ENCODE assay signal across 8 cellular contexts in genomic region chr14:72894623-72895378, GRCh38. TPM values are rescaled to one million over a fixed set of nuclear protein-coding genes. Genes with fewer than 3 reads are reported as not detected.
A peak's percentile ranks its signal among the peaks of the same experiment; 100 is the strongest.
DNase-seq lines count a peak whose midpoint lies in the region; ATAC-seq and TF ChIP-seq lines count a peak whose summit lies in the region.

No MANE protein-coding gene starts in this region.

- peak overlapping the region in 3 of 5 donors; percentile 0 to 56 (median 23) for H3K27ac ChIP-seq in stomach

- H3K4me1 ChIP-seq in stomach: peaks cover 25 to 36% (median 33%) of the 10 kb centered on the region in 4 donors

- ATAC-seq in left colon: peak; percentile 56
- no peak for ATAC-seq in GM18520 (IDR thresholded peaks at IDR 0.05; ENCODE audit: unreplicated experiment)

- peak; percentile 45 for DNase-seq in Daoy (ENCODE audit: low read depth)
- peak; percentile 25 for DNase-seq in NCI-H748 (lab: John Stamatoyannopoulos, UW; ENCODE audit: unreplicated experiment)
- peak; percentile 9 for DNase-seq in MCF 10A (ENCODE audit: unreplicated experiment)
- peak; percentile 38 to 45 for DNase-seq in left colon
- no peak for DNase-seq in stomach
- no peak for DNase-seq in SKM-1 treated with dmso at 0.1 percent for 144 hours (lab: John Stamatoyannopoulos, UW; ENCODE audit: unreplicated experiment)
- DNase-seq in NCI-H187 (lab: John Stamatoyannopoulos, UW): no peak

- H3K27me3 ChIP-seq in stomach: peaks cover 2 to 77% (median 29%) of the 10 kb centered on the region in 3 donors

- H3K9me3 ChIP-seq in stomach: no peaks in the 10 kb centered on the region

- no peaks in the 10 kb centered on the region for H3K36me3 ChIP-seq in stomach

- BruUV-seq in MCF 10A (replicated peaks; lab: Mats Ljungman, UMichigan): no TSS peak

- H3K9me3 Mint-ChIP-seq in MCF 10A (ENCODE audit: unreplicated experiment): no peaks in the 10 kb centered on the region

- peak overlapping the region; percentile 75 to 93 (median 83) for H3K4me3 ChIP-seq in stomach

- POLR2A ChIA-PET in MCF 10A (lab: Yijun Ruan, JAX): interaction anchor here (0.5 to 2.6 kb wide), 17 partner anchors 10 to 381 kb away, joined by 3 to 13 read pairs (median 4); partner anchors contain the start of gene DCAF4

- 1 to 6% (median 3%) methylated on average over 25 of the region's 25 CpGs for WGBS in stomach, 5 donors

- H3K36me3 Mint-ChIP-seq in MCF 10A (ENCODE audit: insufficient read depth, unreplicated experiment): no peaks in the 10 kb centered on the region

- no peaks in the 10 kb centered on the region for H3K27me3 Mint-ChIP-seq in MCF 10A (ENCODE audit: insufficient read depth, unreplicated experiment)

- TF ChIP-seq EP300 in stomach (IDR thresholded peaks at IDR 0.05): no peak

- H3K27ac Mint-ChIP-seq in MCF 10A (ENCODE audit: low read depth, unreplicated experiment): peak overlapping the region; percentile 37

- peak overlapping the region; percentile 82 for H3K4me3 Mint-ChIP-seq in MCF 10A (ENCODE audit: unreplicated experiment)

- CTCF ChIA-PET in MCF 10A (lab: Yijun Ruan, JAX): interaction anchor here (0.6 to 1.9 kb wide), 8 partner anchors 8 to 379 kb away, joined by 3 to 9 read pairs (median 4); no protein-coding TSS in a partner anchor

- H3K4me1 Mint-ChIP-seq in MCF 10A (ENCODE audit: insufficient read depth, unreplicated experiment): no peaks in the 10 kb centered on the region

- no peak for TF ChIP-seq POLR2A in stomach (IDR thresholded peaks at IDR 0.05)

- intact Hi-C loops in MCF 10A (cut with micrococcal nuclease) (loop anchor here (2.0 kb wide), 2 partner anchors 148 to 230 kb away; no protein-coding TSS in a partner anchor), left colon (cut with DNase I, micrococcal nuclease) (no loop called here), stomach (cut with DNase I; ENCODE audit: low total_unique reads) (no loop called here)

- no peak for TF ChIP-seq CTCF in MCF 10A (IDR thresholded peaks at IDR 0.05; ENCODE audit: unreplicated experiment)
- TF ChIP-seq CTCF in stomach (IDR thresholded peaks at IDR 0.05): no peak

RNA-seq across cellular contexts. Expression of gene DPF3, which starts 0.9 kb away (rescaled TPM):
- 5.0 and 6.4 TPM in 2 replicates for total RNA-seq in Daoy (2014; rRNA removed; shearing (Covaris generic))
- 1.9 and 2.1 TPM in 2 replicates for total RNA-seq in MCF 10A (2022)
- total RNA-seq in left colon: 10 to 100 TPM in 1 of 2 donors, 1 to 10 TPM in 1; 9.7 to 11.2 TPM
- total RNA-seq in stomach: 100 to 1,000 TPM in 1 of 5 donors, 10 to 100 TPM in 1, 1 to 10 TPM in 3; 1.0 to 113 (median 5.3) TPM
- polyA plus RNA-seq in stomach: 1 to 10 TPM in 1 of 3 donors, under 1 TPM in 2; 0.20 to 3.2 (median 0.81) TPM

RNA-seq across cellular contexts. Expression of gene DCAF4, which starts 31.5 kb away (rescaled TPM):
- total RNA-seq in Daoy (2014; rRNA removed; shearing (Covaris generic)): 19.8 and 33.4 TPM in 2 replicates
- total RNA-seq in MCF 10A (2022) (27.9 and 39.4 TPM in 2 replicates), left colon (10 to 100 TPM; 19.6 to 21.4 TPM), stomach (100 to 1,000 TPM in 1 of 5 donors, 10 to 100 TPM in 2, 1 to 10 TPM in 1, under 1 TPM in 1; 0.58 to 139 (median 11.4) TPM)
- 1 to 10 TPM; 4.8 to 7.9 (median 7.4) TPM for polyA plus RNA-seq in stomach

Comparison
In these comparisons a context has a peak if more than half of its experiments do, and no peak if none do; other contexts are left out.
1. DNase-seq: peak in Daoy (single experiment), NCI-H748 (single experiment), MCF 10A (single experiment) and left colon (2 of 2); none in stomach (single experiment), SKM-1 treated with dmso at 0.1 percent for 144 hours (single experiment) and NCI-H187 (0 of 2).